In genomic region chr15:45136378-45136764, GRCh38 we compare ENCODE assay signal across 16 cellular contexts. TPM values are rescaled to one million over a fixed set of nuclear protein-coding genes. Genes with fewer than 3 reads are reported as not detected.
DNase-seq lines count a peak whose midpoint lies in the region; ATAC-seq, FAIRE-seq and TF ChIP-seq lines count a peak whose summit lies in the region.
"Had no signal": no experiment of that assay in that cellular context is flagged by ENCODE, and none has a peak within 500 bp of the region (broad histone marks: within the 10 kb centered on the region; RNA-seq: fewer than 3 reads in every experiment).

No MANE protein-coding gene starts in this region.

- no peak overlapping the region for H2AFZ ChIP-seq in OCI-LY1 (ENCODE audit: low read length)

- no peak overlapping the region for H3K4me3 ChIP-seq in left ventricle myocardium inferior
- H3K4me3 ChIP-seq in OCI-LY1 (ENCODE audit: low read depth, low read length, poor library complexity, severe bottlenecking): no peak overlapping the region
- H3K4me3 ChIP-seq in fibroblast of villous mesenchyme (ENCODE audit: low read depth, low read length): no peak overlapping the region
- H3K4me3 ChIP-seq: BLaER1 treated with 17β-estradiol and CSF1 and Interleukin-3, amounts not matched to agents 10 nM and 100 nM; body of pancreas had no signal

- H3K4me2 ChIP-seq in OCI-LY1 (ENCODE audit: low read length): no peak overlapping the region

- H3K9me3 ChIP-seq in left ventricle myocardium inferior (replicated peaks) (no peaks in the 10 kb centered on the region), OCI-LY1 (ENCODE audit: low read length) (no peaks in the 10 kb centered on the region)
- H3K9me3 ChIP-seq: body of pancreas, neutrophil had no signal

- no peaks in the 10 kb centered on the region for H4K20me1 ChIP-seq in OCI-LY1 (ENCODE audit: insufficient read depth, low read length)
- H4K20me1 ChIP-seq: BLaER1 treated with 17β-estradiol and CSF1 and Interleukin-3, amounts not matched to agents 10 nM and 100 nM had no signal

- no peak overlapping the region for H3K27ac Mint-ChIP-seq in stimulated activated naive B cell treated with anti-CD40 and anti-IgM and Interleukin-4, amounts not matched to agents 10 μg/mL and 1 μg/mL and 100 μg/mL, for 72 hours

- TF ChIP-seq CTCF in left ventricle myocardium inferior (IDR thresholded peaks at IDR 0.05; ENCODE audit: borderline replicate concordance): peak; percentile 14
- TF ChIP-seq CTCF in OCI-LY1 (IDR thresholded peaks at IDR 0.05; ENCODE audit: low read length): peak; percentile 39; the same call in 1 of the 2 replicates
- TF ChIP-seq CTCF in fibroblast of villous mesenchyme (IDR thresholded peaks at IDR 0.05; ENCODE audit: insufficient read depth, low read depth, low read length): peak; percentile 28

- no peak for ATAC-seq in Right ventricle myocardium superior (ENCODE audit: poor library complexity)
- no peak for ATAC-seq in stimulated activated naive B cell treated with anti-CD40 and anti-IgM and Interleukin-4, amounts not matched to agents 10 μg/mL and 1 μg/mL and 100 μg/mL, for 72 hours (replicated peaks)
- ATAC-seq: body of pancreas had no signal

- H3K27ac ChIP-seq in left ventricle myocardium inferior (replicated peaks): no peak overlapping the region
- H3K27ac ChIP-seq in OCI-LY1 (ENCODE audit: low read depth, low read length, poor library complexity, severe bottlenecking): no peak overlapping the region
- H3K27ac ChIP-seq: BLaER1 treated with 17β-estradiol and CSF1 and Interleukin-3, amounts not matched to agents 10 nM and 100 nM; body of pancreas; neutrophil had no signal

- intact Hi-C loops in left ventricle myocardium inferior (cut with micrococcal nuclease) (no loop called here), Right ventricle myocardium superior (cut with DNase I) (no loop called here)

- H3K27me3 ChIP-seq in left ventricle myocardium inferior (ENCODE audit: low read depth) (peaks cover 56% of the 10 kb centered on the region), OCI-LY1 (ENCODE audit: insufficient read depth, low read length) (peaks cover 4% of the 10 kb centered on the region; the same call in 1 of the 2 replicates)

- H3K4me3 Mint-ChIP-seq in stimulated activated naive B cell treated with anti-CD40 and anti-IgM and Interleukin-4, amounts not matched to agents 10 μg/mL and 1 μg/mL and 100 μg/mL, for 72 hours: peak overlapping the region; percentile 4 to 46

- DNase-seq in left ventricle myocardium inferior: no peak
- DNase-seq in Right ventricle myocardium superior: no peak
- DNase-seq in fibroblast of villous mesenchyme (ENCODE audit: low read depth): no peak
- DNase-seq in stimulated activated naive B cell treated with anti-CD40 and anti-IgM and Interleukin-4, amounts not matched to agents 10 μg/mL and 1 μg/mL and 100 μg/mL, for 72 hours: no peak
- no peak for DNase-seq in urothelium cell line (ENCODE audit: low spot score)
- DNase-seq in NCI-H524 treated with DMSO at 0.1 percent for 48 hours (lab: John Stamatoyannopoulos, UW): no peak
- DNase-seq in NCI-H526 treated with DMSO at 0.1 percent for 48 hours (lab: John Stamatoyannopoulos, UW): no peak
- DNase-seq: activated CD8-positive, alpha-beta memory T cell treated with anti-CD3 and anti-CD28 coated beads for 24 hours; body of pancreas; islet precursor cell; NCI-H1105 treated with DMSO at 0.1 percent for 48 hours; stimulated activated CD4-positive, alpha-beta T cell treated with anti-CD3 and anti-CD28 coated beads, Interleukin-2, amount 100 ng/mL, for 48 hours; substantia nigra had no signal

- no peaks in the 10 kb centered on the region for H3F3A ChIP-seq in OCI-LY1 (ENCODE audit: insufficient read depth, low read length)

- H3K36me3 Mint-ChIP-seq in stimulated activated naive B cell treated with anti-CD40 and anti-IgM and Interleukin-4, amounts not matched to agents 10 μg/mL and 1 μg/mL and 100 μg/mL, for 72 hours: peaks cover 0 to 2% of the 10 kb centered on the region in 2 donors

- H3K4me1 Mint-ChIP-seq in stimulated activated naive B cell treated with anti-CD40 and anti-IgM and Interleukin-4, amounts not matched to agents 10 μg/mL and 1 μg/mL and 100 μg/mL, for 72 hours: peaks cover 4 to 6% of the 10 kb centered on the region in 2 donors

- FAIRE-seq in urothelium cell line (lab: Jason Lieb, UNC): no peak

- H3K79me2 ChIP-seq in OCI-LY1 (ENCODE audit: insufficient read depth, low read length): no peaks in the 10 kb centered on the region

- H3K9me2 ChIP-seq in OCI-LY1 (ENCODE audit: low read depth, low read length): no peaks in the 10 kb centered on the region

- H3K9me3 Mint-ChIP-seq in stimulated activated naive B cell treated with anti-CD40 and anti-IgM and Interleukin-4, amounts not matched to agents 10 μg/mL and 1 μg/mL and 100 μg/mL, for 72 hours: no peaks in the 10 kb centered on the region

- H3K36me3 ChIP-seq in left ventricle myocardium inferior (no peaks in the 10 kb centered on the region), OCI-LY1 (ENCODE audit: insufficient read depth, low read length) (no peaks in the 10 kb centered on the region)
- H3K36me3 ChIP-seq: BLaER1 treated with 17β-estradiol and CSF1 and Interleukin-3, amounts not matched to agents 10 nM and 100 nM; neutrophil had no signal

- H3K4me1 ChIP-seq in left ventricle myocardium inferior (peaks cover 7% of the 10 kb centered on the region), OCI-LY1 (ENCODE audit: insufficient read depth, low read length, severe bottlenecking) (no peaks in the 10 kb centered on the region)

- no peak overlapping the region for H3K9ac ChIP-seq in OCI-LY1 (ENCODE audit: low read length)
- H3K9ac ChIP-seq: BLaER1 treated with 17β-estradiol and CSF1 and Interleukin-3, amounts not matched to agents 10 nM and 100 nM had no signal

- H3K27me3 Mint-ChIP-seq in stimulated activated naive B cell treated with anti-CD40 and anti-IgM and Interleukin-4, amounts not matched to agents 10 μg/mL and 1 μg/mL and 100 μg/mL, for 72 hours: peaks cover 41 to 57% of the 10 kb centered on the region in 2 donors

RNA-seq across cellular contexts. Expression of gene DUOX1, which starts 6.6 kb away (rescaled TPM):
- total RNA-seq in left ventricle myocardium inferior (0.80 TPM), Right ventricle myocardium superior (1.2 TPM), fibroblast of villous mesenchyme (not detected in 2 replicates)

RNA-seq across cellular contexts. Expression of gene DUOXA1, which starts 6.7 kb away (rescaled TPM):
- 0.30 TPM for total RNA-seq in left ventricle myocardium inferior
- 0.56 TPM for total RNA-seq in Right ventricle myocardium superior
- not detected in 2 replicates for total RNA-seq in fibroblast of villous mesenchyme
- total RNA-seq: body of pancreas had no signal

RNA-seq across cellular contexts. Expression of gene DUOXA2, which starts 22.2 kb away (rescaled TPM):
- total RNA-seq in left ventricle myocardium inferior (not detected), Right ventricle myocardium superior (not detected), fibroblast of villous mesenchyme (not detected in 2 replicates)
- total RNA-seq: body of pancreas had no signal

RNA-seq across cellular contexts. Expression of gene DUOX2, which starts 22.4 kb away (rescaled TPM):
- total RNA-seq in left ventricle myocardium inferior: 0.05 TPM
- 0.08 TPM for total RNA-seq in Right ventricle myocardium superior
- not detected in 2 replicates for total RNA-seq in fibroblast of villous mesenchyme

RNA-seq across cellular contexts. Expression of gene SHF, which starts 51.4 kb away (rescaled TPM):
- total RNA-seq in left ventricle myocardium inferior: 4.4 TPM
- 3.3 TPM for total RNA-seq in Right ventricle myocardium superior
- 2.3 and 2.6 TPM in 2 replicates for total RNA-seq in fibroblast of villous mesenchyme
